1 cellular context compared by ENCODE assay signal in genomic region chr1:185971688-185972087, GRCh38.
TF ChIP-seq lines count a peak whose summit lies in the region.

No MANE protein-coding gene starts in this region.

TF ChIP-seq in SK-N-SH, 30 proteins besides CTCF, POLR2A, EP300 and RAD21 (continued from another document):
- no peak for TF ChIP-seq POLR2AphosphoS5 (IDR thresholded peaks at IDR 0.05; ENCODE audit: low read depth, low read length)
